Comparison of ENCODE assay signal across 16 cellular contexts in the genomic region with DNA sequence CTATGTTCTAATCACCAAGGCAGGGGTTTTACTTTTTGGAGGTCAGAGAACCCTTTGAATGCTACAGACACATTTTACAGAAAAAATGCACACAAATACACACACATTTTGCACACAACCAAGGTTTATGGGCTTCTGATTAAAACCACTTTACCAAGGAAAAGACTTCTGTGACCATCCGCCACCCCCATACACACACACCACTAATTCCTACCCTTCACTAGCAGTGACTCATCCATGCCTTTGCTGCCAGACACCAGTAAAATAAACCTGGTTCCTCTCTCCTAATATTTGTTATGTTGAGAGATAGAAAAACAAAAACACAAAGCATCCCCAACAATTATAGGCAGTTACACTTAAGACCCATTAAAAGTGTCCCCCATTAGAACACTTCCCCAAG. TPM values are rescaled to one million over a fixed set of nuclear protein-coding genes. Genes with fewer than 3 reads are reported as not detected.
DNase-seq lines count a peak whose midpoint lies in the region; ATAC-seq and TF ChIP-seq lines count a peak whose summit lies in the region.
"Had no signal": no experiment of that assay in that cellular context is flagged by ENCODE, and none has a peak within 500 bp of the region (broad histone marks: within the 10 kb centered on the region; RNA-seq: fewer than 3 reads in every experiment).

No MANE protein-coding gene starts in this region.

- POLR2A ChIA-PET in activated CD4-positive, alpha-beta memory T cell treated with anti-CD3 and anti-CD28 coated beads, Interleukin-2, amount 10 ng/mL, durations not matched to agents 7 days and 5 days (lab: Charles Lee): no interaction called here

- H3K27ac ChIP-seq in aorta (ENCODE audit: low read depth in 1 of 2, low read length in 2 of 2) (no peak overlapping the region), right atrium auricular region (no peak overlapping the region)

- H3K36me3 ChIP-seq in aorta (ENCODE audit: control insufficient read depth in 1 of 2, insufficient read depth in 2 of 2, low read length in 1 of 2): no peaks in the 10 kb centered on the region
- no peaks in the 10 kb centered on the region for H3K36me3 ChIP-seq in right atrium auricular region

- H3K27me3 Mint-ChIP-seq in HFFc6 (ENCODE audit: insufficient read depth): peaks cover 5% of the 10 kb centered on the region
- H3K27me3 Mint-ChIP-seq in activated CD4-positive, alpha-beta memory T cell treated with anti-CD3 and anti-CD28 coated beads, Interleukin-2, amount 10 ng/mL, durations not matched to agents 7 days and 5 days: peaks cover 10% of the 10 kb centered on the region

- no peaks in the 10 kb centered on the region for H3K27me3 ChIP-seq in aorta (ENCODE audit: control insufficient read depth in 1 of 2, insufficient read depth in 2 of 2, low read length in 1 of 2)
- H3K27me3 ChIP-seq in right atrium auricular region: no peaks in the 10 kb centered on the region

- H3K4me1 ChIP-seq in aorta (ENCODE audit: control insufficient read depth in 1 of 2, insufficient read depth in 2 of 2, low read length in 2 of 2): no peaks in the 10 kb centered on the region
- H3K4me1 ChIP-seq in right atrium auricular region: peaks cover 0 to 8% of the 10 kb centered on the region in 2 donors

- H3K9me3 ChIP-seq in aorta (ENCODE audit: control insufficient read depth, low read length): no peaks in the 10 kb centered on the region
- H3K9me3 ChIP-seq in right atrium auricular region: no peaks in the 10 kb centered on the region

- peak overlapping the region; percentile 27; the same call in 1 of the 2 replicates for H3K4me3 Mint-ChIP-seq in HFFc6
- H3K4me3 Mint-ChIP-seq in activated CD4-positive, alpha-beta memory T cell treated with anti-CD3 and anti-CD28 coated beads, Interleukin-2, amount 10 ng/mL, durations not matched to agents 7 days and 5 days: no peak overlapping the region
- H3K4me3 Mint-ChIP-seq: CD4-positive, alpha-beta memory T cell had no signal

- ATAC-seq in aorta (ENCODE audit: low FRiP score) (no peak), HG02763 (IDR thresholded peaks at IDR 0.05; ENCODE audit: unreplicated experiment) (no peak)
- ATAC-seq: stimulated activated naive CD8-positive, alpha-beta T cell treated with anti-CD3 and anti-CD28 coated beads, Interleukin-15, Interleukin-2, amounts not matched to agents 100 U/mL and 50 U/mL, for 24 hours had no signal

- H3K4me1 Mint-ChIP-seq in HFFc6 (ENCODE audit: low read depth): peaks cover 36% of the 10 kb centered on the region
- H3K4me1 Mint-ChIP-seq in activated CD4-positive, alpha-beta memory T cell treated with anti-CD3 and anti-CD28 coated beads, Interleukin-2, amount 10 ng/mL, durations not matched to agents 7 days and 5 days: peaks cover 25% of the 10 kb centered on the region
- H3K4me1 Mint-ChIP-seq: CD4-positive, alpha-beta memory T cell had no signal

- TF ChIP-seq CTCF in HFFc6 (IDR thresholded peaks at IDR 0.05) (no peak), right atrium auricular region (IDR thresholded peaks at IDR 0.05) (no peak)

- H3K4me3 ChIP-seq in aorta (ENCODE audit: low read length in 2 of 2): no peak overlapping the region
- H3K4me3 ChIP-seq in right atrium auricular region: no peak overlapping the region

- intact Hi-C loops in aorta (cut with DNase I): no loop called here

- H3K9me3 Mint-ChIP-seq in HFFc6: no peaks in the 10 kb centered on the region
- H3K9me3 Mint-ChIP-seq in activated CD4-positive, alpha-beta memory T cell treated with anti-CD3 and anti-CD28 coated beads, Interleukin-2, amount 10 ng/mL, durations not matched to agents 7 days and 5 days: no peaks in the 10 kb centered on the region
- H3K9me3 Mint-ChIP-seq: CD4-positive, alpha-beta memory T cell had no signal

- DNase-seq in AG08395 (ENCODE audit: low spot score): peak; percentile 65
- peak; percentile 54 for DNase-seq in HFFc6
- no peak for DNase-seq in activated CD4-positive, alpha-beta memory T cell treated with anti-CD3 and anti-CD28 coated beads, Interleukin-2, amount 10 ng/mL, durations not matched to agents 7 days and 5 days
- DNase-seq in iris pigment epithelial cell (ENCODE audit: low read depth): peak; percentile 66
- no peak for DNase-seq in aorta
- no peak for DNase-seq in NCI-H526 (lab: John Stamatoyannopoulos, UW)
- DNase-seq in right atrium auricular region (ENCODE audit: low spot score): no peak
- DNase-seq: activated CD4-positive, alpha-beta T cell treated with anti-CD3 and anti-CD28 coated beads for 4 hours; activated gamma-delta T cell treated with Interleukin-2 at 50 U/mL for 16 hours; CD4-positive, alpha-beta memory T cell; NCI-H1105 treated with DMSO at 0.1 percent for 48 hours; NCI-H774; stimulated activated CD4-positive, alpha-beta T cell treated with anti-CD3 and anti-CD28 coated beads, Interleukin-4, amount 100 ng/mL, for 24 hours; stimulated activated naive CD8-positive, alpha-beta T cell treated with anti-CD3 and anti-CD28 coated beads, Interleukin-15, Interleukin-2, amounts not matched to agents 100 U/mL and 50 U/mL, for 24 hours; SW 1271 had no signal

- 0 out of 2 replicates have a peak overlapping the region, but pooled peaks have one; percentile 32 for H3K27ac Mint-ChIP-seq in HFFc6
- peak overlapping the region; percentile 33 for H3K27ac Mint-ChIP-seq in activated CD4-positive, alpha-beta memory T cell treated with anti-CD3 and anti-CD28 coated beads, Interleukin-2, amount 10 ng/mL, durations not matched to agents 7 days and 5 days
- H3K27ac Mint-ChIP-seq: CD4-positive, alpha-beta memory T cell had no signal

- CTCF ChIA-PET in activated CD4-positive, alpha-beta memory T cell treated with anti-CD3 and anti-CD28 coated beads, Interleukin-2, amount 10 ng/mL, durations not matched to agents 7 days and 5 days (lab: Charles Lee): interaction anchor here (1.0 to 5.4 kb wide), 5 partner anchors 12 to 59 kb away, joined by 3 to 47 read pairs (median 5); a partner anchor contains a TSS

- 73 to 83% methylated on average over 1 of the region's 1 CpG for WGBS in aorta, 2 donors

- H3K36me3 Mint-ChIP-seq in HFFc6 (ENCODE audit: low read depth): no peaks in the 10 kb centered on the region
- H3K36me3 Mint-ChIP-seq in activated CD4-positive, alpha-beta memory T cell treated with anti-CD3 and anti-CD28 coated beads, Interleukin-2, amount 10 ng/mL, durations not matched to agents 7 days and 5 days (ENCODE audit: low read depth): no peaks in the 10 kb centered on the region
- H3K36me3 Mint-ChIP-seq: CD4-positive, alpha-beta memory T cell had no signal

RNA-seq across cellular contexts. Expression of a gene that starts 12.9 kb away (rescaled TPM):
- total RNA-seq in HFFc6 (2021; fragmentation: NEBNext Ultra II Directional; extraction: Animal tissue kit (Norgen Biotek cat#: 25700)): 1 to 10 TPM; 6.7 to 8.4 (median 7.7) TPM
- total RNA-seq in activated CD4-positive, alpha-beta memory T cell treated with anti-CD3 and anti-CD28 coated beads, Interleukin-2, amount 10 ng/mL, durations not matched to agents 7 days and 5 days: 1 to 10 TPM; 5.2 to 5.7 TPM
- 1 to 10 TPM; 5.3 to 6.7 TPM for total RNA-seq in aorta
- 1 to 10 TPM; 1.3 to 3.6 TPM for polyA plus RNA-seq in aorta
- 1 to 10 TPM; 2.4 to 3.2 TPM for total RNA-seq in right atrium auricular region

RNA-seq across cellular contexts. Expression of a gene that starts 51.1 kb away (rescaled TPM):
- total RNA-seq in HFFc6 (2021; fragmentation: NEBNext Ultra II Directional; extraction: Animal tissue kit (Norgen Biotek cat#: 25700)): not detected
- not detected for total RNA-seq in activated CD4-positive, alpha-beta memory T cell treated with anti-CD3 and anti-CD28 coated beads, Interleukin-2, amount 10 ng/mL, durations not matched to agents 7 days and 5 days
- total RNA-seq in aorta: under 1 TPM; 0.10 to 0.24 TPM
- polyA plus RNA-seq in aorta: under 1 TPM in 1 of 2 donors, not detected in 1; 0.63 TPM
- under 1 TPM in 1 of 2 donors, not detected in 1; 0.20 TPM for total RNA-seq in right atrium auricular region
- total RNA-seq: CD4-positive, alpha-beta memory T cell had no signal

Comparison
In these comparisons a context has a peak if more than half of its experiments do, and no peak if none do; other contexts are left out.
1. DNase-seq: peak in AG08395 (single experiment), HFFc6 (single experiment) and iris pigment epithelial cell (single experiment); none in activated CD4-positive, alpha-beta memory T cell treated with anti-CD3 and anti-CD28 coated beads, Interleukin-2, amount 10 ng/mL, durations not matched to agents 7 days and 5 days (single experiment), aorta (0 of 2), NCI-H526 (0 of 2) and right atrium auricular region (single experiment).